In the genomic region with DNA sequence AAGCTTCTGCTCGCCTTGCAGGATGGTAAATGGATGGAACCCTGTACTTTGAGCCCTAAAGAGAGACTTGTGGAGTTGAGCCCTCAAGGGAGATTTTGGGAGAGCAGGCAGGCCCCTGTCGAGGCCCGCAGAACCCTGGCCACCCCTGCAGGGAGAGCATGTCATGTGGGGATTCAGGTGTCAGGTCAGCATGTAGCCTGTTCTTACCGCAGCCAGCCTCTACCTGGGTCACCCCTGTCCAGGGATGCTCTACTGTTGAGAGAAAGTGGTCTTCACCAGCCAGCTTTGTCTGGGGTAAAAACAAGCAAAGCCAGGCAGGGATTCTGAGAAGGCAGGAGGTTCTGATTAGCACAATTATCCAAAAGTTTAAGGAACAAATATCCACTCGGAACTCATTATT, we compare ENCODE assay signal across 4 cellular contexts. TPM values are rescaled to one million over a fixed set of nuclear protein-coding genes. Genes with fewer than 3 reads are reported as not detected.
"Had no signal": no experiment of that assay in that cellular context is flagged by ENCODE, and none has a peak within 500 bp of the region (broad histone marks: within the 10 kb centered on the region; RNA-seq: fewer than 3 reads in every experiment).

No MANE protein-coding gene starts in this region.

- H3K4me3 ChIP-seq: GM12878 had no signal

- DNase-seq: GDM1, GF-D8 had no signal

- ATAC-seq: GM12878 had no signal

RNA-seq across cellular contexts. Expression of gene PROKR2, which starts 55.6 kb away (rescaled TPM):
- total RNA-seq: G401, GM12878 had no signal
